8 cellular contexts compared by ENCODE assay signal in the genomic region with DNA sequence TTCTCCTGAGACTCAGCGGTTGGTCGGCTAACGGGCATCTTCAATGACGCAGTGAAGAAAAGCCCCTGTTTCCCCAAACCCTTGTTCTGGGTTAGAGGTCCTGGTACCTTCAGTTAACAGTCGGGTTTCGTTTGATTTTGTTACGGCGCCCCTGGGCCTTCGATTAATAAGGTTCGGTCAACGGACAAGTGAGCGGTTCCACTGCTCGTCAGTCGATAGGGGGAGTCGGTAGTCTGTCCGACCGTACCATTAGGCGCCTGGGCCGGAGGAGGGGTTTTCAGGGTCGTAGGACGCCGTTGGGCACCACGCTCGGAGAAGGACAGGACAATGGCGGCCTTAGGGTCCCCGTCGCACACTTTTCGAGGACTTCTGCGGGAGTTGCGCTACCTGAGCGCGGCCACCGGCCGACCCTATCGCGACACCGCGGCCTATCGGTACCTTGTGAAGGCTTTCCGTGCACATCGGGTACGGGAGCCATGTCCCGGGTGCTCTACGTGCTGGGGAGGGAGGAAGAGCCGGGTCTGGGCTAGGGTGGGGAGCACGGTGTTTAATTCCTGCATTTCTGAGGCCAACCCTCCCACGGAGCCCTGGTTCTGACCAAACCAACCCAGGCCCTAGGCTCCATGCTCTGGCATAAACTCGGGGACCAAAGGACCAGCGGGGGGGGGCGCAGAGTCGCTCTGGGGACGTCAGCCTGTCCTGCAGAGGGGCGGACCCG. TPM values are rescaled to one million over a fixed set of nuclear protein-coding genes. Genes with fewer than 3 reads are reported as not detected.
DNase-seq lines count a peak whose midpoint lies in the region; ATAC-seq and TF ChIP-seq lines count a peak whose summit lies in the region.

A gene with protein sequence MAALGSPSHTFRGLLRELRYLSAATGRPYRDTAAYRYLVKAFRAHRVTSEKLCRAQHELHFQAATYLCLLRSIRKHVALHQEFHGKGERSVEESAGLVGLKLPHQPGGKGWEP (plus strand): TSS at position 280 of the 718 bp plus-strand sequence. CDS start 48 bp downstream, at position 328.

- H3K4me3 ChIP-seq in BLaER1 = peak within 1 kb of the TSS; percentile 89

- peaks cover 17% of the 10 kb centered on the region for H3K4me1 ChIP-seq in BLaER1

- DNase-seq in NCI-H460 (ENCODE audit: extremely low read depth, low read depth) (peak; percentile 91), left kidney (ENCODE audit: low read depth, low spot score) (peak; percentile 98)
- peak; percentile 79 to 84 for DNase-seq in activated CD4-positive, alpha-beta T cell treated with anti-CD3 and anti-CD28 coated beads for 4 hours
- peak; percentile 88 for DNase-seq in stimulated activated CD4-positive, alpha-beta T cell treated with anti-CD3 and anti-CD28 coated beads, Interleukin-1b, Interleukin-23, amount 100 ng/mL, for 48 hours

- peak; percentile 68 for TF ChIP-seq POLR2A in GM19193 (IDR thresholded peaks at IDR 0.05; ENCODE audit: extremely low read depth, insufficient read depth, insufficient read length)

- no peaks in the 10 kb centered on the region for H4K20me1 ChIP-seq in BLaER1

- H3K27ac ChIP-seq in BLaER1 (peak within 1 kb of the TSS; percentile 100), cingulate gyrus (ENCODE audit: low read depth, low read length) (peak within 1 kb of the TSS; percentile 100)

- peaks cover 21% of the 10 kb centered on the region for H3K36me3 ChIP-seq in BLaER1

- H3K4me2 ChIP-seq in BLaER1 = peak within 1 kb of the TSS; percentile 79

- H3K27me3 ChIP-seq in BLaER1 = no peaks in the 10 kb centered on the region

- H3K9ac ChIP-seq in BLaER1 = peak within 1 kb of the TSS; percentile 100

- H3K9me3 ChIP-seq in BLaER1 = 0 out of 2 replicates have a peak, but pooled peaks cover 6% of the 10 kb centered on the region

- peak; percentile 55 for ATAC-seq in HG03432 (IDR thresholded peaks at IDR 0.05; ENCODE audit: unreplicated experiment)

RNA-seq across cellular contexts. Expression of the gene that starts here (rescaled TPM):
- total RNA-seq in NCI-H460 (2014; rRNA removed; shearing (Covaris generic)) = 13.5 and 14.8 TPM in 2 replicates
- 9.3 and 11.1 TPM in 2 replicates for polyA plus RNA-seq in NCI-H460 (2014; cell fraction: nucleus; rRNA removed)

Comparison
In these comparisons a context has a peak if more than half of its experiments do, and no peak if none do; other contexts are left out.
1. Peak in every context shown above with its lines: DNase-seq, ATAC-seq, H3K4me3 ChIP-seq and H3K27ac ChIP-seq.